11 cellular contexts compared by ENCODE assay signal in the genomic region with DNA sequence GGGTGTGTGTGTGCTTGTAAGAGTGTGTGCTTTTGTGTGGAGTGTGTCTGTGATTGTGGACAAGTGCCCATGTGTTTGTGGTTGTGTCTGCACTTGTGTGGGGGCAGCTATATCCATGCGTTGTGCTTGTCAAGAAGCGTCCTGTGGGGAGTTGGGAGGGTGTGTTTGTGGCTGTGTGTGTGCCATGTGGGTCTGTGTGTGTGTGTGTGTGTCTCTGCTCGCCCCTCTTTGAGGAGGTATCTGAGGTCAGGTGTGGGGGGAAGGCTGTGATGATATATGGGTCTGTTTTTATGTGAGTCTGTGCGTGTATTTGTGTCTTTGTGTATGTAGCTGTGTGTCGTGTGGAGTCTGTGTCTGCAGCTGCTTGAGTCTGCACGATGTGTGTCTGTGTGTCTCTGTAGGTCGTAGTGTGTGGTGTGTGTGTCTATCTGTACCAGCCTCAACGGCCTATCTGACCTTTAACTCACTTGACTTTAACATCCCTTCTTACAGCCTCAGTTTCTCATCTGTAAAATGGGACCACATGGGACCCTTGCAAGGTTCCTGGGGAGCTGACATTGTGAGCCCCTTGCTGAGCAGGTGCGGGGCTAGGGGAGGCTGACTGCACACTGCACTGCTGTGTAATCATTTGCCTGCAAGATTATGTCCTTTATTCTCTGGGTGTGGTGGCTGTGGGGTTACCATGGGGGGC. TPM values are rescaled to one million over a fixed set of nuclear protein-coding genes. Genes with fewer than 3 reads are reported as not detected.
DNase-seq lines count a peak whose midpoint lies in the region; ATAC-seq and TF ChIP-seq lines count a peak whose summit lies in the region.
"Had no signal": no experiment of that assay in that cellular context is flagged by ENCODE, and none has a peak within 500 bp of the region (broad histone marks: within the 10 kb centered on the region; RNA-seq: fewer than 3 reads in every experiment).

No MANE protein-coding gene starts in this region.

- H3K4me3 ChIP-seq in AG04450 (ENCODE audit: low read depth, low read length) (0 out of 2 replicates have a peak overlapping the region, but pooled peaks have one; percentile 20), IMR-90 (ENCODE audit: insufficient read depth, low read depth, low read length) (no peak overlapping the region), dorsolateral prefrontal cortex (peak overlapping the region in 44 of 59 donors; percentile 18 to 98 (median 77))

- H3K14ac ChIP-seq in IMR-90 (replicated peaks; ENCODE audit: low read depth, low read length): no peak overlapping the region

- no peak overlapping the region for H3K27ac Mint-ChIP-seq in osteocyte (ENCODE audit: unreplicated experiment)
- H3K27ac Mint-ChIP-seq in nephron progenitor cell: no peak overlapping the region

- H3K9me1 ChIP-seq in IMR-90 (ENCODE audit: insufficient read depth, low read length): peaks cover 6% of the 10 kb centered on the region; the same call in 1 of the 2 replicates

- H3K36me3 Mint-ChIP-seq in osteocyte (ENCODE audit: unreplicated experiment) (no peaks in the 10 kb centered on the region), nephron progenitor cell (ENCODE audit: low read depth) (no peaks in the 10 kb centered on the region)

- ATAC-seq in IMR-90 (ENCODE audit: low read depth) (no peak), SK-N-SH treated with all-trans-retinoic acid at 6 μM for 48 hours (no peak)

- peak overlapping the region; percentile 71; the same call in 1 of the 2 replicates for H2AK5ac ChIP-seq in IMR-90 (ENCODE audit: low read depth, low read length)

- no peak overlapping the region for H2BK15ac ChIP-seq in IMR-90 (ENCODE audit: low read depth, low read length)

- H3K23ac ChIP-seq in IMR-90 (ENCODE audit: low read depth, low read length): peak overlapping the region; percentile 81

- intact Hi-C loops in IMR-90 (cut with micrococcal nuclease): no loop called here
- intact Hi-C loops in dorsolateral prefrontal cortex (cut with DNase I): no loop called here

- in situ Hi-C loops in IMR-90 (cut with MboI; ENCODE audit: low sequenced_read_pairs): no loop called here

- H4K91ac ChIP-seq in IMR-90 (ENCODE audit: insufficient read depth, low read depth, low read length): no peak overlapping the region

- no peak overlapping the region for H4K5ac ChIP-seq in IMR-90 (ENCODE audit: low read depth, low read length)

- H4K20me1 ChIP-seq in IMR-90 (ENCODE audit: insufficient read depth, low read length): peaks cover 36% of the 10 kb centered on the region

- H3K79me1 ChIP-seq in IMR-90 (ENCODE audit: low read depth in 1 of 2, low read length in 2 of 2): peaks cover 14 to 51% of the 10 kb centered on the region in 2 experiments; a peak in 3 of 4 replicates

- DNase-seq in AG04450 (ENCODE audit: low read depth, low spot score) (no peak), IMR-90 (no peak), dorsolateral prefrontal cortex (no peak), osteocyte (ENCODE audit: extremely low spot score, unreplicated experiment) (no peak), HEK293T (ENCODE audit: extremely low spot score) (no peak), nephron progenitor cell (no peak)
- no peak for DNase-seq in stimulated activated CD4-positive, alpha-beta T cell treated with anti-CD3 and anti-CD28 coated beads, Interleukin-1b, Interleukin-23, amount 100 ng/mL, for 48 hours
- DNase-seq: activated CD4-positive, alpha-beta T cell treated with anti-CD3 and anti-CD28 coated beads, Interleukin-2, amount 50 U/mL, for 4 hours; aorta; Caco-2 had no signal

- no peaks in the 10 kb centered on the region for H3K9me3 Mint-ChIP-seq in osteocyte (ENCODE audit: unreplicated experiment)
- no peaks in the 10 kb centered on the region for H3K9me3 Mint-ChIP-seq in nephron progenitor cell

- POLR2A ChIA-PET in AG04450 (lab: Yijun Ruan, JAX): no interaction called here
- POLR2A ChIA-PET in IMR-90 (lab: Charles Lee; ENCODE audit: unreplicated experiment): no interaction called here
- POLR2A ChIA-PET in HEK293T (lab: Yijun Ruan, JAX): no interaction called here

- no peaks in the 10 kb centered on the region; the same call in 1 of the 2 replicates for H3K9me3 ChIP-seq in AG04450 (ENCODE audit: control insufficient read depth, insufficient read depth, low read length)
- no peaks in the 10 kb centered on the region for H3K9me3 ChIP-seq in IMR-90 (ENCODE audit: control insufficient read depth, insufficient read depth, low read length)
- H3K9me3 ChIP-seq: Caco-2 had no signal

- WGBS in IMR-90 (ENCODE audit: extremely low coverage in 2 of 2, insufficient read length in 1 of 2), 2 experiments: 60% methylated on average over 1 of the region's 9 CpGs; no CpG with 5 or more reads in 1 of the 2 experiments

- no peak overlapping the region for H3K4ac ChIP-seq in IMR-90 (ENCODE audit: low read depth, low read length)

- dilution Hi-C loops in IMR-90 (cut with HindIII; ENCODE audit: low sequenced_read_pairs, unreplicated experiment): no loop called here

- no peak overlapping the region for H3K56ac ChIP-seq in IMR-90 (ENCODE audit: extremely low read depth, insufficient read depth, low read length)

- H3K9ac ChIP-seq in IMR-90 (ENCODE audit: low read depth, low read length): no peak overlapping the region

- H2BK5ac ChIP-seq in IMR-90 (ENCODE audit: low read depth, low read length, poor library complexity, severe bottlenecking): no peak overlapping the region

- H2BK120ac ChIP-seq in IMR-90 (ENCODE audit: low read depth, low read length): no peak overlapping the region

- H3K27me3 ChIP-seq in AG04450 (ENCODE audit: control insufficient read depth, insufficient read depth, low read length) (peaks cover 2% of the 10 kb centered on the region), IMR-90 (ENCODE audit: control insufficient read depth, insufficient read depth, low read length) (no peaks in the 10 kb centered on the region), dorsolateral prefrontal cortex (no peaks in the 10 kb centered on the region)

- H3K27ac ChIP-seq in AG04450 (ENCODE audit: low read depth, low read length) (no peak overlapping the region), IMR-90 (ENCODE audit: insufficient read depth, low read length) (no peak overlapping the region), dorsolateral prefrontal cortex (peak overlapping the region in 57 of 59 donors; percentile 40 to 100 (median 92))

- TF ChIP-seq CTCF in AG04450 (IDR thresholded peaks at IDR 0.05; ENCODE audit: low read depth, low read length) (no peak), IMR-90 (conservative IDR thresholded peaks at IDR 0.05; ENCODE audit: low read depth, low read length) (no peak), dorsolateral prefrontal cortex (IDR thresholded peaks at IDR 0.05 in 54 of 56, conservative IDR thresholded peaks at IDR 0.05 in 2 of 56; ENCODE audit: low read depth in 1 of 56, partially characterized antibody in 56 of 56) (no peak), osteocyte (IDR thresholded peaks at IDR 0.05) (no peak), nephron progenitor cell (IDR thresholded peaks at IDR 0.05) (no peak)

- H3K4me3 Mint-ChIP-seq in osteocyte (ENCODE audit: unreplicated experiment) (peak overlapping the region; percentile 35), nephron progenitor cell (no peak overlapping the region)

- no peak overlapping the region for H2AK9ac ChIP-seq in IMR-90 (replicated peaks; ENCODE audit: low read depth, low read length, poor library complexity)

- H3K27me3 Mint-ChIP-seq in osteocyte (ENCODE audit: unreplicated experiment) (no peaks in the 10 kb centered on the region), nephron progenitor cell (ENCODE audit: low read depth, poor library complexity) (peaks cover 86% of the 10 kb centered on the region)

- TF ChIP-seq RAD21 in IMR-90 (IDR thresholded peaks at IDR 0.05; ENCODE audit: low read length): no peak

- peak overlapping the region; percentile 59 for H2AFZ ChIP-seq in IMR-90 (replicated peaks; ENCODE audit: low read length, poor library complexity)

- peaks cover 12% of the 10 kb centered on the region for H3K4me1 ChIP-seq in IMR-90 (ENCODE audit: control insufficient read depth, insufficient read depth, low read length)
- H3K4me1 ChIP-seq: Caco-2 had no signal

- no peak for TF ChIP-seq POLR2A in IMR-90 (IDR thresholded peaks at IDR 0.05; ENCODE audit: low read depth, low read length)

- CTCF ChIA-PET in AG04450 (lab: Charles Lee) (no interaction called here), IMR-90 (lab: Yijun Ruan, JAX) (no interaction called here), HEK293T (lab: Yijun Ruan, JAX) (no interaction called here)

- H3K4me1 Mint-ChIP-seq in osteocyte (ENCODE audit: unreplicated experiment): peaks cover 25% of the 10 kb centered on the region
- H3K4me1 Mint-ChIP-seq in nephron progenitor cell: peaks cover 20% of the 10 kb centered on the region

- H3K18ac ChIP-seq in IMR-90 (ENCODE audit: low read depth, low read length): no peak overlapping the region

- no peaks in the 10 kb centered on the region for H3K36me3 ChIP-seq in IMR-90 (ENCODE audit: control insufficient read depth, insufficient read depth, low read length)

- no TSS peak for BruUV-seq in IMR-90 (replicated peaks; lab: Mats Ljungman, UMichigan)

- H4K8ac ChIP-seq in IMR-90 (ENCODE audit: low read depth in 2 of 2, low read length in 2 of 2): no peak overlapping the region

- no peak overlapping the region; the same call in 1 of the 2 replicates for H3K4me2 ChIP-seq in IMR-90 (ENCODE audit: low read depth, low read length)

- H2BK20ac ChIP-seq in IMR-90 (ENCODE audit: low read depth, low read length): no peak overlapping the region

TF ChIP-seq in IMR-90, 13 proteins besides CTCF, POLR2A, EP300 and RAD21 (continues in another document):
- TF ChIP-seq BHLHE40 (IDR thresholded peaks at IDR 0.05; ENCODE audit: low read depth, low read length) (no peak), RCOR1 (IDR thresholded peaks at IDR 0.05; ENCODE audit: insufficient replicate concordance, low read length) (no peak), FOS (IDR thresholded peaks at IDR 0.05; ENCODE audit: low read depth, low read length) (no peak)

TF ChIP-seq in HEK293T, 16 proteins besides CTCF, POLR2A, EP300 and RAD21 (continues in another document):
- TF ChIP-seq ARNT (IDR thresholded peaks at IDR 0.05) (no peak), FOXA1 (IDR thresholded peaks at IDR 0.05) (no peak), NFRKB (IDR thresholded peaks at IDR 0.05) (no peak)

RNA-seq across cellular contexts. Expression of gene NFIC, which starts 4.0 kb away (rescaled TPM):
- polyA plus RNA-seq in AG04450 (2011; rRNA removed) (3.9 and 7.7 TPM in 2 replicates), IMR-90 (2012; rRNA removed) (29.2 and 32.1 TPM in 2 replicates)
- 15.0 and 21.4 TPM in 2 replicates for polyA minus RNA-seq in AG04450 (2011; rRNA and poly(A)+ RNA removed)
- total RNA-seq in IMR-90 (2012; rRNA removed) (21.9 and 26.9 TPM in 2 replicates), dorsolateral prefrontal cortex (100 to 1,000 TPM in 118 of 120 experiments, 10 to 100 TPM in 2; 98.0 to 269 (median 135) TPM), osteocyte (61.4 and 63.8 TPM in 2 replicates)
- polyA plus RNA-seq in IMR-90 (2012; cell fraction: cytosol; rRNA removed): 19.6 and 28.1 TPM in 2 replicates
- polyA plus RNA-seq in IMR-90 (2012; cell fraction: nucleus; rRNA removed; ENCODE audit: low replicate concordance): 23.6 and 45.1 TPM in 2 replicates

Comparison
In these comparisons a context has a peak if more than half of its experiments do, and no peak if none do; other contexts are left out.
1. H3K27ac ChIP-seq: peak in dorsolateral prefrontal cortex (57 of 59); none in AG04450 (single experiment) and IMR-90 (single experiment).